Comparison of ENCODE assay signal across 6 cellular contexts in genomic region chr4:123656746-123657294, GRCh38.
DNase-seq lines count a peak whose midpoint lies in the region; ATAC-seq, FAIRE-seq and TF ChIP-seq lines count a peak whose summit lies in the region.
"Not testable (repeated sequence)": the region's sequence is repeated elsewhere in the genome, so short reads cannot be mapped to it uniquely, and the experiment has no call there.

No MANE protein-coding gene starts in this region.

- H4K20me1 ChIP-seq in HepG2 (ENCODE audit: insufficient read depth, low read length), result not testable (repeated sequence)

- not testable (repeated sequence) for H3K79me2 ChIP-seq in HepG2 (ENCODE audit: insufficient read depth, low read length)

- H3K4me1 Mint-ChIP-seq in endothelial cell (ENCODE audit: unreplicated experiment), result not testable (repeated sequence)
- peaks cover 24 to 30% of the 10 kb centered on the region in 2 donors for H3K4me1 Mint-ChIP-seq in stimulated activated naive B cell treated with anti-CD40 and anti-IgM and Interleukin-4, amounts not matched to agents 10 μg/mL and 1 μg/mL and 100 μg/mL, for 72 hours

- CTCF ChIA-PET in HepG2 (lab: Yijun Ruan, JAX; ENCODE audit: low intra/inter-chr PET ratio, low total read pairs), result not testable (repeated sequence)

- not testable (repeated sequence) for H3K9me3 Mint-ChIP-seq in endothelial cell (ENCODE audit: unreplicated experiment)
- peaks cover 6 to 12% of the 10 kb centered on the region in 2 donors for H3K9me3 Mint-ChIP-seq in stimulated activated naive B cell treated with anti-CD40 and anti-IgM and Interleukin-4, amounts not matched to agents 10 μg/mL and 1 μg/mL and 100 μg/mL, for 72 hours

- BruUV-seq in HepG2 (replicated peaks; lab: Mats Ljungman, UMichigan), result not testable (repeated sequence)

- not testable (repeated sequence) for H3K4me2 ChIP-seq in HepG2 (ENCODE audit: low read depth, low read length)

- H3K9me3 ChIP-seq in adipocyte (ENCODE audit: control insufficient read depth, low read length), result peaks cover 14% of the 10 kb centered on the region
- H3K9me3 ChIP-seq in HepG2 (ENCODE audit: low read length), result peaks cover 13% of the 10 kb centered on the region

- H3K36me3 ChIP-seq in adipocyte (ENCODE audit: control insufficient read depth, insufficient read depth, low read length, severe bottlenecking); HepG2 (replicated peaks in 1 of 2; ENCODE audit: control insufficient read depth in 1 of 2, insufficient read depth in 2 of 2, low read length in 2 of 2): not testable (repeated sequence)

- peak overlapping the region; percentile 54 for H3K4me3 ChIP-seq in adipocyte (ENCODE audit: low read length)
- H3K4me3 ChIP-seq in HepG2 (replicated peaks in 1 of 3; ENCODE audit: insufficient read depth in 1 of 3, low read depth in 2 of 3, low read length in 3 of 3), result not testable (repeated sequence)

- not testable (repeated sequence) for H2AFZ ChIP-seq in HepG2 (ENCODE audit: low read length)

- not testable (repeated sequence) for H3K27me3 ChIP-seq in adipocyte (replicated peaks; ENCODE audit: control insufficient read depth, insufficient read depth, low read length); HepG2 (ENCODE audit: control insufficient read depth in 1 of 2, insufficient read depth in 2 of 2, low read length in 2 of 2)

- intact Hi-C loops in HepG2 (cut with micrococcal nuclease; ENCODE audit: unreplicated experiment), result not testable (repeated sequence)

- in situ Hi-C loops in HepG2 (cut with HindIII; ENCODE audit: extremely low pct_ligation_motif_present, low pct_unique_long_range_greater_than_20kb), result not testable (repeated sequence)

- not testable (repeated sequence) for TF ChIP-seq CTCF in endothelial cell (IDR thresholded peaks at IDR 0.05; ENCODE audit: unreplicated experiment); HepG2 (CRISPR knock-in tag; IDR thresholded peaks at IDR 0.05)

- H3K9ac ChIP-seq in adipocyte (ENCODE audit: low read length); HepG2 (ENCODE audit: insufficient read depth, low read depth, low read length): not testable (repeated sequence)

- not testable (repeated sequence) for H3K27ac Mint-ChIP-seq in endothelial cell (ENCODE audit: unreplicated experiment)
- peak overlapping the region; percentile 86 for H3K27ac Mint-ChIP-seq in stimulated activated naive B cell treated with anti-CD40 and anti-IgM and Interleukin-4, amounts not matched to agents 10 μg/mL and 1 μg/mL and 100 μg/mL, for 72 hours

- H3K4me1 ChIP-seq in adipocyte (ENCODE audit: control insufficient read depth, insufficient read depth, low read length) (peaks cover 27% of the 10 kb centered on the region), HepG2 (ENCODE audit: insufficient read depth, low read length) (peaks cover 51% of the 10 kb centered on the region)

- H3K4me3 Mint-ChIP-seq in endothelial cell (ENCODE audit: unreplicated experiment), result peak overlapping the region; percentile 74
- H3K4me3 Mint-ChIP-seq in stimulated activated naive B cell treated with anti-CD40 and anti-IgM and Interleukin-4, amounts not matched to agents 10 μg/mL and 1 μg/mL and 100 μg/mL, for 72 hours, result peak overlapping the region in 1 of 2 donors; percentile 22

- not testable (repeated sequence) for TF ChIP-seq RAD21 in HepG2 (CRISPR knock-in tag; IDR thresholded peaks at IDR 0.05)

- POLR2A ChIA-PET in HepG2 (lab: Yijun Ruan, JAX), result not testable (repeated sequence)

- H3K36me3 Mint-ChIP-seq in endothelial cell (ENCODE audit: low read depth, unreplicated experiment), result peaks cover 33% of the 10 kb centered on the region
- H3K36me3 Mint-ChIP-seq in stimulated activated naive B cell treated with anti-CD40 and anti-IgM and Interleukin-4, amounts not matched to agents 10 μg/mL and 1 μg/mL and 100 μg/mL, for 72 hours, result peaks cover 6 to 12% of the 10 kb centered on the region in 2 donors

- H3K27ac ChIP-seq in HepG2 (ENCODE audit: extremely low read length, insufficient read depth, low read length), result not testable (repeated sequence)

- not testable (repeated sequence) for ATAC-seq in HepG2; stimulated activated naive B cell treated with anti-CD40 and anti-IgM and Interleukin-4, amounts not matched to agents 10 μg/mL and 1 μg/mL and 100 μg/mL, for 72 hours (replicated peaks)

- not testable (repeated sequence) for TF ChIP-seq POLR2A in HepG2 (IDR thresholded peaks at IDR 0.05; ENCODE audit: insufficient read depth in 1 of 2, low read depth in 2 of 2, low read length in 2 of 2)

- not testable (repeated sequence) for TF ChIP-seq EP300 in HepG2 (IDR thresholded peaks at IDR 0.05; ENCODE audit: low read depth in 2 of 2, low read length in 2 of 2); HepG2 (CRISPR knock-in tag; IDR thresholded peaks at IDR 0.05; ENCODE audit: borderline replicate concordance)

- FAIRE-seq in HepG2 (lab: Jason Lieb, UNC), result not testable (repeated sequence)

- peak; percentile 34 for DNase-seq in EH (ENCODE audit: low read depth)
- DNase-seq in adipocyte (ENCODE audit: low read depth), result peak; percentile 61
- DNase-seq in endothelial cell (ENCODE audit: low spot score); HepG2 (ENCODE audit: low spot score); stimulated activated naive B cell treated with anti-CD40 and anti-IgM and Interleukin-4, amounts not matched to agents 10 μg/mL and 1 μg/mL and 100 μg/mL, for 72 hours: not testable (repeated sequence)
- DNase-seq in fibroblast of peridontal ligament (ENCODE audit: extremely low read depth), result peak; percentile 58

- H3K27me3 Mint-ChIP-seq in endothelial cell (ENCODE audit: unreplicated experiment); stimulated activated naive B cell treated with anti-CD40 and anti-IgM and Interleukin-4, amounts not matched to agents 10 μg/mL and 1 μg/mL and 100 μg/mL, for 72 hours: not testable (repeated sequence)

TF ChIP-seq in HepG2, 621 proteins besides CTCF, POLR2A, EP300 and RAD21:
- peak; percentile 45 for TF ChIP-seq ATF7 (IDR thresholded peaks at IDR 0.05)
- TF ChIP-seq ATF7 (CRISPR knock-in tag; IDR thresholded peaks at IDR 0.05), result not testable (repeated sequence)
